ENCODE assay signal across 8 cellular contexts in genomic region chr6:32188381-32189081, GRCh38. TPM values are rescaled to one million over a fixed set of nuclear protein-coding genes. Genes with fewer than 3 reads are reported as not detected.
DNase-seq lines count a peak whose midpoint lies in the region; ATAC-seq, FAIRE-seq and TF ChIP-seq lines count a peak whose summit lies in the region.

No MANE protein-coding gene starts in this region.

- H3K27me3 ChIP-seq in SK-N-SH (ENCODE audit: insufficient read depth) (no peaks in the 10 kb centered on the region), adipocyte (replicated peaks; ENCODE audit: control insufficient read depth, insufficient read depth, low read length) (no peaks in the 10 kb centered on the region), keratinocyte (ENCODE audit: control insufficient read depth, extremely low read depth, insufficient read depth, low read length) (no peaks in the 10 kb centered on the region), subcutaneous abdominal adipose tissue (ENCODE audit: control insufficient read depth in 5 of 5, insufficient read depth in 4 of 5, low read length in 5 of 5) (no peaks in the 10 kb centered on the region)

- DNase-seq in SK-N-SH (no peak), adipocyte (ENCODE audit: low read depth) (peak; percentile 72), keratinocyte (ENCODE audit: low read depth, low spot score) (no peak), NCI-H526 treated with DMSO at 0.1 percent for 48 hours (lab: John Stamatoyannopoulos, UW) (no peak), DMS153 treated with DMSO at 0.1 percent for 48 hours (lab: John Stamatoyannopoulos, UW; ENCODE audit: unreplicated experiment) (no peak)

- peak overlapping the region; percentile 78 for H3K9ac ChIP-seq in SK-N-SH
- peak overlapping the region; percentile 97 for H3K9ac ChIP-seq in adipocyte (ENCODE audit: low read length)
- H3K9ac ChIP-seq in keratinocyte (ENCODE audit: control insufficient read depth, extremely low read depth, insufficient read depth, low read length): peak overlapping the region; percentile 81
- H3K9ac ChIP-seq in subcutaneous abdominal adipose tissue (ENCODE audit: low read length in 5 of 5): peak overlapping the region; percentile 73 to 87 (median 85)

- peak overlapping the region; percentile 60 to 81 for H3K4me3 ChIP-seq in SK-N-SH (ENCODE audit: low read depth in 2 of 2, low read length in 1 of 2)
- peak overlapping the region; percentile 94 for H3K4me3 ChIP-seq in adipocyte (ENCODE audit: low read length)
- H3K4me3 ChIP-seq in keratinocyte (ENCODE audit: control insufficient read depth in 2 of 3, extremely low read depth in 1 of 3, insufficient read depth in 2 of 3, low read depth in 1 of 3, low read length in 3 of 3): peak overlapping the region; percentile 73 to 85 (median 83)
- H3K4me3 ChIP-seq in subcutaneous abdominal adipose tissue (ENCODE audit: low read depth in 1 of 5, low read length in 5 of 5): peak overlapping the region; percentile 35 to 76 (median 68)

- no peak for FAIRE-seq in keratinocyte (lab: Jason Lieb, UNC)

- no peaks in the 10 kb centered on the region for H3K9me3 ChIP-seq in SK-N-SH
- H3K9me3 ChIP-seq in adipocyte (ENCODE audit: control insufficient read depth, low read length): no peaks in the 10 kb centered on the region
- no peaks in the 10 kb centered on the region for H3K9me3 ChIP-seq in keratinocyte (ENCODE audit: control insufficient read depth, low read depth, low read length)
- H3K9me3 ChIP-seq in subcutaneous abdominal adipose tissue (ENCODE audit: control insufficient read depth in 5 of 5, low read length in 5 of 5): no peaks in the 10 kb centered on the region

- POLR2A ChIA-PET in SK-N-SH (lab: Yijun Ruan, JAX): interaction anchor here (3.1 kb wide), 1 partner anchor 11 kb away, joined by 22 read pairs; the partner anchor contains the start of gene RNF5

- H3K4me2 ChIP-seq in SK-N-SH (peak overlapping the region; percentile 92), keratinocyte (ENCODE audit: control insufficient read depth, extremely low read depth, insufficient read depth, low read depth, low read length) (peak overlapping the region; percentile 97)

- TF ChIP-seq CTCF in SK-N-SH (IDR thresholded peaks at IDR 0.05): no peak
- no peak for TF ChIP-seq CTCF in keratinocyte (optimal IDR thresholded peaks at IDR 0.05 in 1 of 3, IDR thresholded peaks at IDR 0.05 in 1 of 3, conservative IDR thresholded peaks at IDR 0.05 in 1 of 3; ENCODE audit: extremely low read depth in 1 of 3, insufficient read depth in 2 of 3, low read length in 3 of 3)

- H2AFZ ChIP-seq in SK-N-SH (ENCODE audit: low read depth) (no peak overlapping the region), keratinocyte (ENCODE audit: control insufficient read depth, low read length) (no peak overlapping the region)

- no peak for TF ChIP-seq EP300 in SK-N-SH (IDR thresholded peaks at IDR 0.05; ENCODE audit: borderline replicate concordance in 1 of 2, low read depth in 1 of 2, low read length in 1 of 2)

- H3K27ac ChIP-seq in SK-N-SH (ENCODE audit: low read depth in 2 of 2, low read length in 1 of 2): peak overlapping the region; percentile 77 to 81; a peak in 3 of 4 replicates
- peak overlapping the region; percentile 67 for H3K27ac ChIP-seq in keratinocyte (ENCODE audit: control insufficient read depth, insufficient read depth, low read length)
- H3K27ac ChIP-seq in subcutaneous abdominal adipose tissue (ENCODE audit: low read depth, low read length): peak overlapping the region; percentile 97

- CTCF ChIA-PET in SK-N-SH (lab: Yijun Ruan, JAX): interaction anchor here (1.2 to 1.9 kb wide), 2 partner anchors 9 to 291 kb away, joined by 3 to 6 read pairs; partner anchors contain the start of gene EHMT2

- H3F3A ChIP-seq in SK-N-SH (replicated peaks; ENCODE audit: insufficient read depth): peaks cover 23% of the 10 kb centered on the region

- no peaks in the 10 kb centered on the region for H3K9me2 ChIP-seq in SK-N-SH

- no peaks in the 10 kb centered on the region for H4K20me1 ChIP-seq in SK-N-SH (ENCODE audit: insufficient read depth)
- H4K20me1 ChIP-seq in keratinocyte (ENCODE audit: control insufficient read depth, extremely low read depth, insufficient read depth, low read length): no peaks in the 10 kb centered on the region

- H3K4me1 ChIP-seq in SK-N-SH (ENCODE audit: control insufficient read depth in 1 of 2, insufficient read depth in 2 of 2, low read depth in 1 of 2, low read length in 1 of 2) (peaks cover 0 to 20% of the 10 kb centered on the region in 2 experiments; a peak in 1 of 4 replicates), adipocyte (ENCODE audit: control insufficient read depth, insufficient read depth, low read length) (peaks cover 20% of the 10 kb centered on the region), keratinocyte (ENCODE audit: control insufficient read depth, extremely low read depth, insufficient read depth, low read length) (peaks cover 19% of the 10 kb centered on the region), subcutaneous abdominal adipose tissue (ENCODE audit: control insufficient read depth in 5 of 5, insufficient read depth in 5 of 5, low read length in 5 of 5) (peaks cover 13 to 76% (median 60%) of the 10 kb centered on the region in 5 donors)

- no peaks in the 10 kb centered on the region for H3K9me1 ChIP-seq in keratinocyte (ENCODE audit: control insufficient read depth, extremely low read depth, insufficient read depth, low read length)

- dilution Hi-C loops in keratinocyte (cut with MboI; ENCODE audit: extremely low pct_ligation_motif_present, low sequenced_read_pairs): no loop called here

- H3K36me3 ChIP-seq in SK-N-SH (replicated peaks in 1 of 2; ENCODE audit: control insufficient read depth in 1 of 2, insufficient read depth in 2 of 2, low read length in 1 of 2) (peaks cover 8 to 21% of the 10 kb centered on the region in 2 experiments), adipocyte (ENCODE audit: control insufficient read depth, insufficient read depth, low read length, severe bottlenecking) (peaks cover 22% of the 10 kb centered on the region), keratinocyte (ENCODE audit: control insufficient read depth in 2 of 2, extremely low read depth in 1 of 2, insufficient read depth in 2 of 2, low read length in 2 of 2) (peaks cover 9 to 12% of the 10 kb centered on the region in 2 experiments), subcutaneous abdominal adipose tissue (ENCODE audit: control insufficient read depth in 5 of 5, insufficient read depth in 5 of 5, low read length in 5 of 5) (peaks cover 0 to 31% (median 17%) of the 10 kb centered on the region in 5 donors)

- no peak for TF ChIP-seq RAD21 in SK-N-SH (IDR thresholded peaks at IDR 0.05; ENCODE audit: low read length)

- WGBS in SK-N-SH (ENCODE audit: low lambda C conversion rate): 65% methylated on average over 11 of the region's 13 CpGs

- peaks cover 21% of the 10 kb centered on the region for H3K79me2 ChIP-seq in SK-N-SH (ENCODE audit: insufficient read depth)
- peaks cover 12% of the 10 kb centered on the region for H3K79me2 ChIP-seq in keratinocyte (ENCODE audit: control insufficient read depth, insufficient read depth, low read length)

- no peak for ATAC-seq in SK-N-SH treated with all-trans-retinoic acid at 6 μM for 48 hours
- ATAC-seq in HG02884 (IDR thresholded peaks at IDR 0.05; ENCODE audit: unreplicated experiment): no peak

RNA-seq across cellular contexts. Expression of gene PBX2, which starts 1.5 kb away (rescaled TPM):
- polyA plus RNA-seq in SK-N-SH (2012; rRNA removed) (74.5 and 83.1 TPM in 2 replicates), keratinocyte (43.5 to 54.9 TPM (median 44.0 TPM) in 3 replicates)
- 29.4 and 45.5 TPM in 2 replicates for polyA plus RNA-seq in SK-N-SH (2012; cell fraction: cytosol; rRNA removed)
- polyA plus RNA-seq in SK-N-SH (2012; cell fraction: nucleus; rRNA removed): 180 and 230 TPM in 2 replicates
- polyA plus RNA-seq in keratinocyte (2011; ENCODE audit: low read depth): 8.7 TPM
- polyA plus RNA-seq in keratinocyte (2011; cell fraction: cytosol; rRNA removed): 28.3 and 36.2 TPM in 2 replicates
- polyA plus RNA-seq in keratinocyte (2011; cell fraction: nucleus; rRNA removed): 89.5 and 101 TPM in 2 replicates
- polyA plus RNA-seq in keratinocyte (2012; ENCODE audit: low replicate concordance): 19.5 and 38.4 TPM in 2 replicates
- 37.5 to 49.7 TPM (median 45.1 TPM) in 3 replicates for polyA minus RNA-seq in keratinocyte
- polyA minus RNA-seq in keratinocyte (2011; cell fraction: cytosol; rRNA and poly(A)+ RNA removed): 30.5 TPM
- 16.9 and 22.4 TPM in 2 replicates for polyA minus RNA-seq in keratinocyte (2011; cell fraction: nucleus; rRNA and poly(A)+ RNA removed)

RNA-seq across cellular contexts. Expression of gene GPSM3, which starts 3.9 kb away (rescaled TPM):
- 1.5 and 1.9 TPM in 2 replicates for polyA plus RNA-seq in SK-N-SH (2012; rRNA removed)
- 0.93 and 1.2 TPM in 2 replicates for polyA plus RNA-seq in SK-N-SH (2012; cell fraction: cytosol; rRNA removed)
- polyA plus RNA-seq in SK-N-SH (2012; cell fraction: nucleus; rRNA removed): 2.3 TPM in 2 replicates
- polyA plus RNA-seq in keratinocyte: 2.8 to 6.5 TPM (median 3.6 TPM) in 3 replicates
- polyA plus RNA-seq in keratinocyte (2011; ENCODE audit: low read depth): not detected
- 2.3 and 4.1 TPM in 2 replicates for polyA plus RNA-seq in keratinocyte (2011; cell fraction: cytosol; rRNA removed)
- 1.7 and 2.1 TPM in 2 replicates for polyA plus RNA-seq in keratinocyte (2011; cell fraction: nucleus; rRNA removed)
- 0.39 and 7.2 TPM in 2 replicates for polyA plus RNA-seq in keratinocyte (2012; ENCODE audit: low replicate concordance)
- 1.6 to 9.5 TPM (median 3.2 TPM) in 3 replicates for polyA minus RNA-seq in keratinocyte
- 2.9 TPM for polyA minus RNA-seq in keratinocyte (2011; cell fraction: cytosol; rRNA and poly(A)+ RNA removed)
- polyA minus RNA-seq in keratinocyte (2011; cell fraction: nucleus; rRNA and poly(A)+ RNA removed): 0.42 TPM in 1 of 2 replicates, not detected in the other

RNA-seq across cellular contexts. Expression of gene AGER, which starts 4.5 kb away (rescaled TPM):
- polyA plus RNA-seq in SK-N-SH (2012; rRNA removed): 2.9 and 3.5 TPM in 2 replicates
- polyA plus RNA-seq in SK-N-SH (2012; cell fraction: cytosol; rRNA removed): 0.68 and 0.80 TPM in 2 replicates
- polyA plus RNA-seq in SK-N-SH (2012; cell fraction: nucleus; rRNA removed): 25.0 and 43.7 TPM in 2 replicates
- polyA plus RNA-seq in keratinocyte: 2.0 to 2.4 TPM (median 2.4 TPM) in 3 replicates
- 4.5 TPM for polyA plus RNA-seq in keratinocyte (2011; ENCODE audit: low read depth)
- polyA plus RNA-seq in keratinocyte (2011; cell fraction: cytosol; rRNA removed): 0.70 and 0.80 TPM in 2 replicates
- 7.7 and 8.1 TPM in 2 replicates for polyA plus RNA-seq in keratinocyte (2011; cell fraction: nucleus; rRNA removed)
- 2.3 and 4.0 TPM in 2 replicates for polyA plus RNA-seq in keratinocyte (2012; ENCODE audit: low replicate concordance)
- 0.33 to 1.3 TPM (median 0.56 TPM) in 3 replicates for polyA minus RNA-seq in keratinocyte
- not detected for polyA minus RNA-seq in keratinocyte (2011; cell fraction: cytosol; rRNA and poly(A)+ RNA removed)
- 0.63 and 0.85 TPM in 2 replicates for polyA minus RNA-seq in keratinocyte (2011; cell fraction: nucleus; rRNA and poly(A)+ RNA removed)

RNA-seq across cellular contexts. Expression of gene RNF5, which starts 10.3 kb away (rescaled TPM):
- 74.8 and 110 TPM in 2 replicates for polyA plus RNA-seq in SK-N-SH (2012; rRNA removed)
- 90.1 and 105 TPM in 2 replicates for polyA plus RNA-seq in SK-N-SH (2012; cell fraction: cytosol; rRNA removed)
- 11.7 and 31.8 TPM in 2 replicates for polyA plus RNA-seq in SK-N-SH (2012; cell fraction: nucleus; rRNA removed)
- polyA plus RNA-seq in keratinocyte: 29.6 to 43.2 TPM (median 33.2 TPM) in 3 replicates
- 2.9 TPM for polyA plus RNA-seq in keratinocyte (2011; ENCODE audit: low read depth)
- 36.8 and 37.5 TPM in 2 replicates for polyA plus RNA-seq in keratinocyte (2011; cell fraction: cytosol; rRNA removed)
- 15.3 and 17.9 TPM in 2 replicates for polyA plus RNA-seq in keratinocyte (2011; cell fraction: nucleus; rRNA removed)
- 35.1 and 39.4 TPM in 2 replicates for polyA plus RNA-seq in keratinocyte (2012; ENCODE audit: low replicate concordance)
- polyA minus RNA-seq in keratinocyte: 15.1 to 20.0 TPM (median 16.7 TPM) in 3 replicates
- 15.0 TPM for polyA minus RNA-seq in keratinocyte (2011; cell fraction: cytosol; rRNA and poly(A)+ RNA removed)
- polyA minus RNA-seq in keratinocyte (2011; cell fraction: nucleus; rRNA and poly(A)+ RNA removed): 4.0 and 7.0 TPM in 2 replicates

RNA-seq across cellular contexts. Expression of gene AGPAT1, which starts 12.6 kb away (rescaled TPM):
- polyA plus RNA-seq in SK-N-SH (2012; rRNA removed): 118 and 122 TPM in 2 replicates
- polyA plus RNA-seq in SK-N-SH (2012; cell fraction: cytosol; rRNA removed): 59.9 and 92.2 TPM in 2 replicates
- polyA plus RNA-seq in SK-N-SH (2012; cell fraction: nucleus; rRNA removed): 85.0 and 85.2 TPM in 2 replicates
- 46.4 to 85.1 TPM (median 54.7 TPM) in 3 replicates for polyA plus RNA-seq in keratinocyte
- polyA plus RNA-seq in keratinocyte (2011; ENCODE audit: low read depth): 2.9 TPM
- polyA plus RNA-seq in keratinocyte (2011; cell fraction: cytosol; rRNA removed): 85.0 and 105 TPM in 2 replicates
- 54.6 and 68.9 TPM in 2 replicates for polyA plus RNA-seq in keratinocyte (2011; cell fraction: nucleus; rRNA removed)
- 32.3 and 71.2 TPM in 2 replicates for polyA plus RNA-seq in keratinocyte (2012; ENCODE audit: low replicate concordance)
- 94.8 to 190 TPM (median 128 TPM) in 3 replicates for polyA minus RNA-seq in keratinocyte
- polyA minus RNA-seq in keratinocyte (2011; cell fraction: cytosol; rRNA and poly(A)+ RNA removed): 142 TPM
- polyA minus RNA-seq in keratinocyte (2011; cell fraction: nucleus; rRNA and poly(A)+ RNA removed): 26.9 and 27.6 TPM in 2 replicates
